Comparison of ENCODE assay signal across 19 cellular contexts in genomic region chr3:104989878-104990277, GRCh38.
"Had no signal": no experiment of that assay in that cellular context is flagged by ENCODE, and none has a peak within 500 bp of the region (broad histone marks: within the 10 kb centered on the region; RNA-seq: fewer than 3 reads in every experiment).

No MANE protein-coding gene starts in this region.

- H3K4me1 ChIP-seq: body of pancreas, upper lobe of right lung had no signal

- H3K9me3 ChIP-seq: body of pancreas, upper lobe of right lung had no signal

- H3K9me3 Mint-ChIP-seq: activated CD8-positive, alpha-beta T cell treated with anti-CD3 and anti-CD28 coated beads for 36 hours; activated naive CD8-positive, alpha-beta T cell treated with anti-CD3 and anti-CD28 coated beads, Interleukin-2, amount 50 U/mL, for 24 hours; T-helper 1 cell treated with Interleukin-12 subunit alpha and Interleukin-12 subunit beta and Interleukin-4 antibody, amounts not matched to agents 30 μg/mL and 1 μg/mL, for 36 hours had no signal

- H3K27me3 Mint-ChIP-seq: activated CD8-positive, alpha-beta memory T cell treated with anti-CD3 and anti-CD28 coated beads, Interleukin-2, amount 10 ng/mL, durations not matched to agents 7 days and 5 days; activated CD8-positive, alpha-beta T cell treated with anti-CD3 and anti-CD28 coated beads for 36 hours; activated naive CD8-positive, alpha-beta T cell treated with anti-CD3 and anti-CD28 coated beads, Interleukin-2, amount 50 U/mL, for 24 hours; naive thymus-derived CD4-positive, alpha-beta T cell; progenitor cell of endocrine pancreas had no signal

- H3K4me1 Mint-ChIP-seq: activated CD8-positive, alpha-beta memory T cell treated with anti-CD3 and anti-CD28 coated beads, Interleukin-2, amount 10 ng/mL, durations not matched to agents 7 days and 5 days; activated naive CD8-positive, alpha-beta T cell treated with anti-CD3 and anti-CD28 coated beads, Interleukin-2, amount 50 U/mL, for 24 hours; naive thymus-derived CD4-positive, alpha-beta T cell had no signal

- H3K27ac Mint-ChIP-seq: activated CD8-positive, alpha-beta memory T cell treated with anti-CD3 and anti-CD28 coated beads, Interleukin-2, amount 10 ng/mL, durations not matched to agents 7 days and 5 days; activated CD8-positive, alpha-beta T cell treated with anti-CD3 and anti-CD28 coated beads for 36 hours; activated naive CD8-positive, alpha-beta T cell treated with anti-CD3 and anti-CD28 coated beads, Interleukin-2, amount 50 U/mL, for 24 hours; naive thymus-derived CD4-positive, alpha-beta T cell; progenitor cell of endocrine pancreas; T-helper 1 cell treated with Interleukin-12 subunit alpha and Interleukin-12 subunit beta and Interleukin-4 antibody, amounts not matched to agents 30 μg/mL and 1 μg/mL, for 36 hours had no signal

- H3K36me3 Mint-ChIP-seq: activated CD8-positive, alpha-beta memory T cell treated with anti-CD3 and anti-CD28 coated beads, Interleukin-2, amount 10 ng/mL, durations not matched to agents 7 days and 5 days; naive thymus-derived CD4-positive, alpha-beta T cell had no signal

- H3K27ac ChIP-seq: body of pancreas, cardiac muscle cell, epithelial cell of prostate, upper lobe of right lung had no signal

- H3K4me3 ChIP-seq: body of pancreas, cardiac muscle cell, lung, upper lobe of right lung had no signal

- H3K27me3 ChIP-seq: body of pancreas, cardiac muscle cell, upper lobe of right lung had no signal

- H3K4me3 Mint-ChIP-seq: activated CD8-positive, alpha-beta memory T cell treated with anti-CD3 and anti-CD28 coated beads, Interleukin-2, amount 10 ng/mL, durations not matched to agents 7 days and 5 days; activated CD8-positive, alpha-beta T cell treated with anti-CD3 and anti-CD28 coated beads for 36 hours; activated naive CD8-positive, alpha-beta T cell treated with anti-CD3 and anti-CD28 coated beads, Interleukin-2, amount 50 U/mL, for 24 hours; naive thymus-derived CD4-positive, alpha-beta T cell; T-helper 1 cell treated with Interleukin-12 subunit alpha and Interleukin-12 subunit beta and Interleukin-4 antibody, amounts not matched to agents 30 μg/mL and 1 μg/mL, for 36 hours had no signal

- DNase-seq: activated CD4-positive, alpha-beta T cell treated with anti-CD3 and anti-CD28 coated beads for 48 hours; activated CD8-positive, alpha-beta memory T cell treated with anti-CD3 and anti-CD28 coated beads, Interleukin-2, amount 10 ng/mL, durations not matched to agents 7 days and 5 days; activated CD8-positive, alpha-beta T cell treated with anti-CD3 and anti-CD28 coated beads for 36 hours; activated effector memory CD4-positive, alpha-beta T cell treated with anti-CD3 and anti-CD28 coated beads, Interleukin-2, amount 50 U/mL, for 16 hours; activated naive CD4-positive, alpha-beta T cell treated with anti-CD3 and anti-CD28 coated beads, Interleukin-2, amount 50 U/mL, for 16 hours; activated naive CD8-positive, alpha-beta T cell treated with anti-CD3 and anti-CD28 coated beads, Interleukin-2, amount 50 U/mL, for 24 hours; activated T-cell treated with anti-CD3 and anti-CD28 coated beads for 4 hours; body of pancreas; naive thymus-derived CD4-positive, alpha-beta T cell; retina; stimulated activated CD4-positive, alpha-beta T cell treated with anti-CD3 and anti-CD28 coated beads, Interleukin-12 subunit alpha, Interleukin-12 subunit beta, amount 100 ng/mL, for 4 hours; stimulated activated CD4-positive, alpha-beta T cell treated with anti-CD3 and anti-CD28 coated beads, Interleukin-4, amount 100 ng/mL, for 4 hours; stimulated activated naive CD8-positive, alpha-beta T cell treated with anti-CD3 and anti-CD28 coated beads, Interleukin-15, Interleukin-2, amounts not matched to agents 100 U/mL and 50 U/mL, for 24 hours; upper lobe of right lung had no signal

- H3K36me3 ChIP-seq: cardiac muscle cell, upper lobe of right lung had no signal
